Comparison of ENCODE assay signal across 23 cellular contexts in the genomic region with DNA sequence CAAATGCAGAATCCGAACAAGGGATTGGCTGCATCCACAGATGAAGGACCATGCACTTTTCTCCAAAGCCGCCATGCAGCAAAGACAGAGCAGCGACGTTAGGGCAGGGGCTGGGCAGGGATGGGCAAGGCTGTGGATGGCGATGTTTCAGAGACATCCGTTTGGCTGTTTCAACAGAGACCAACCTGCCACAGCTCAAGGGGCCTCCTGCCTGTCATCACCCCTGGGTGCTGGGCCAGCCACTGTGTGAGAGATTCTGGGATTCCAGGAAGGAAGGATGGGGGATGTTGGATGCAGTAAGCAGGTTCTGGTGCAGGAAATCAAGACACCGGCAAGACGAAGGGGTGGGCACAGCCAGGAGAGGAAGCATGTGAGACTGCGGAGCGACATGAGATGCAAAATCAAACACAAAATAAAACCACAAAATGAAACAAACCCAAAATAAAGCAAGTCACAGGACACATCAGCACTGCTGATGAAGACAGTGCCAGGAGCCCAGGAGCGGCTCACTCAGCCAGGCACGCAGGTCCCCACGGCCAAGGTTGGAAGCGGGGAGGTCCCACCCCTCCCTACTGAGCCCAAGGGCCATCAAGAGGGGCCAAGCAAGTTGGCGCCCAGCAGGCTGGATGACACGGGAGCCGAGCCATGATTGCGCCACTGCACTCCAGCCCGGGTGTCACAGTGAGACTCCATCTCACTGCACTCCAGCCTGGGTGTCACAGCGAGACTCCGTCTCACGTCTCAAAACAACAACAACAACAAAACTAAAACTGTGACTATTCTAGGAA.
DNase-seq lines count a peak whose midpoint lies in the region; ATAC-seq and TF ChIP-seq lines count a peak whose summit lies in the region.
"Had no signal": no experiment of that assay in that cellular context is flagged by ENCODE, and none has a peak within 500 bp of the region (broad histone marks: within the 10 kb centered on the region; RNA-seq: fewer than 3 reads in every experiment).

No MANE protein-coding gene starts in this region.

- CTCF ChIA-PET in mammary epithelial cell (lab: Charles Lee; ENCODE audit: low non-redundant PET): no interaction called here

- intact Hi-C loops in mammary epithelial cell (cut with micrococcal nuclease): no loop called here
- intact Hi-C loops in lower leg skin (cut with DNase I; ENCODE audit: low total_unique reads): no loop called here

- ATAC-seq in HG03025 (IDR thresholded peaks at IDR 0.05; ENCODE audit: low FRiP score, unreplicated experiment): no peak
- ATAC-seq in stimulated activated naive CD8-positive, alpha-beta T cell treated with anti-CD3 and anti-CD28 coated beads, Interleukin-15, Interleukin-2, amounts not matched to agents 100 U/mL and 50 U/mL, for 24 hours: no peak

- 41% methylated on average over 18 of the region's 22 CpGs for WGBS in mammary epithelial cell (ENCODE audit: low coverage, missing lambda C conversion rate)
- WGBS in lower leg skin, 2 donors: 58 to 62% methylated on average over 22 of the region's 22 CpGs
- no CpG with 5 or more reads among the region's 22 CpGs for WGBS in trophoblast cell (ENCODE audit: extremely low coverage, insufficient coverage, insufficient read length)

- H3K23ac ChIP-seq in trophoblast cell (ENCODE audit: low read length): no peak overlapping the region

- no peak overlapping the region for H3K14ac ChIP-seq in trophoblast cell (ENCODE audit: low read length)

- H3K27ac ChIP-seq in mammary epithelial cell (ENCODE audit: insufficient read depth, low read depth, low read length): no peak overlapping the region
- no peak overlapping the region for H3K27ac ChIP-seq in trophoblast cell (ENCODE audit: low read depth, low read length)
- H3K27ac ChIP-seq: cardiac muscle cell, dorsolateral prefrontal cortex, heart right ventricle, ovary, right lobe of liver, SK-N-MC, suprapubic skin had no signal

- H3K4me2 ChIP-seq in mammary epithelial cell (ENCODE audit: insufficient read depth, low read depth, low read length) (peak overlapping the region; percentile 35), trophoblast cell (ENCODE audit: low read length) (no peak overlapping the region)

- H2BK120ac ChIP-seq in trophoblast cell (ENCODE audit: insufficient read depth, low read length, poor library complexity): no peak overlapping the region

- H4K8ac ChIP-seq in trophoblast cell (ENCODE audit: low read depth, low read length): no peak overlapping the region

- H3K9me3 ChIP-seq in mammary epithelial cell (replicated peaks; ENCODE audit: insufficient read depth, low read length) (peaks cover 3% of the 10 kb centered on the region), trophoblast cell (ENCODE audit: insufficient read depth, low read depth, low read length) (peaks cover 18% of the 10 kb centered on the region)
- H3K9me3 ChIP-seq: ovary, right lobe of liver, suprapubic skin had no signal

- H2AFZ ChIP-seq in mammary epithelial cell (ENCODE audit: low read depth, low read length) (peak overlapping the region; percentile 20), trophoblast cell (ENCODE audit: insufficient read depth, low read length, poor library complexity) (no peak overlapping the region)

- H3K36me3 ChIP-seq in mammary epithelial cell (ENCODE audit: insufficient read depth, low read length): no peaks in the 10 kb centered on the region
- no peaks in the 10 kb centered on the region for H3K36me3 ChIP-seq in trophoblast cell (ENCODE audit: control insufficient read depth in 1 of 2, insufficient read depth in 2 of 2, low read length in 2 of 2)
- H3K36me3 ChIP-seq: cardiac muscle cell, heart right ventricle, ovary, right lobe of liver, suprapubic skin had no signal

- H3K4me1 ChIP-seq in mammary epithelial cell (ENCODE audit: insufficient read depth, low read length) (peaks cover 8% of the 10 kb centered on the region), trophoblast cell (ENCODE audit: control insufficient read depth in 1 of 2, insufficient read depth in 2 of 2, low read length in 2 of 2) (no peaks in the 10 kb centered on the region)
- H3K4me1 ChIP-seq: right lobe of liver, suprapubic skin had no signal

- no peaks in the 10 kb centered on the region for H3K79me1 ChIP-seq in trophoblast cell (ENCODE audit: low read length)

- BruUV-seq in mammary epithelial cell (replicated peaks; lab: Mats Ljungman, UMichigan): no TSS peak

- H3K4ac ChIP-seq in trophoblast cell (ENCODE audit: low read depth, low read length): no peak overlapping the region

- TF ChIP-seq POLR2A in lower leg skin (IDR thresholded peaks at IDR 0.05): no peak

- no peak overlapping the region for H2BK5ac ChIP-seq in trophoblast cell (ENCODE audit: low read depth, low read length, poor library complexity)

- dilution Hi-C loops in mammary epithelial cell (cut with HindIII; ENCODE audit: low sequenced_read_pairs): loop anchor here (5.0 kb wide), 1 partner anchor 94 kb away; no protein-coding TSS in a partner anchor

- H3K79me2 ChIP-seq in mammary epithelial cell (ENCODE audit: insufficient read depth, low read length) (no peaks in the 10 kb centered on the region), trophoblast cell (ENCODE audit: control insufficient read depth, insufficient read depth, low read length, poor library complexity) (no peaks in the 10 kb centered on the region)

- no peak overlapping the region for H4K12ac ChIP-seq in trophoblast cell (ENCODE audit: low read depth, low read length)

- TF ChIP-seq CTCF in mammary epithelial cell (conservative IDR thresholded peaks at IDR 0.05 in 1 of 2, IDR thresholded peaks at IDR 0.05 in 1 of 2; ENCODE audit: extremely low read depth in 1 of 2, insufficient read depth in 1 of 2, low read depth in 1 of 2, low read length in 2 of 2) (no peak), lower leg skin (IDR thresholded peaks at IDR 0.05) (no peak)

- H2BK12ac ChIP-seq in trophoblast cell (ENCODE audit: low read length): no peak overlapping the region

- no peak overlapping the region for H2AK5ac ChIP-seq in trophoblast cell (ENCODE audit: low read length)

- H3K27me3 ChIP-seq in mammary epithelial cell (ENCODE audit: insufficient read depth, low read length): no peaks in the 10 kb centered on the region
- no peaks in the 10 kb centered on the region for H3K27me3 ChIP-seq in trophoblast cell (ENCODE audit: insufficient read depth, low read length)
- H3K27me3 ChIP-seq: cardiac muscle cell, dorsolateral prefrontal cortex, ovary, right lobe of liver, suprapubic skin had no signal

- H4K91ac ChIP-seq in trophoblast cell (ENCODE audit: low read depth, low read length): no peak overlapping the region

- in situ Hi-C loops in mammary epithelial cell (cut with MboI; ENCODE audit: low sequenced_read_pairs in 2 of 2): no loop called here

- H4K20me1 ChIP-seq in mammary epithelial cell (ENCODE audit: insufficient read depth, low read length): no peaks in the 10 kb centered on the region

- no peak overlapping the region for H3K9ac ChIP-seq in mammary epithelial cell (ENCODE audit: insufficient read depth, low read length)
- H3K9ac ChIP-seq in trophoblast cell (ENCODE audit: low read length): no peak overlapping the region

- H3K4me3 ChIP-seq in mammary epithelial cell (replicated peaks in 1 of 3; ENCODE audit: insufficient read depth in 1 of 3, low read depth in 2 of 3, low read length in 3 of 3) (no peak overlapping the region), lower leg skin (ENCODE audit: low read depth, poor library complexity, severe bottlenecking) (no peak overlapping the region), trophoblast cell (ENCODE audit: low read depth, low read length) (no peak overlapping the region)
- H3K4me3 ChIP-seq: cardiac muscle cell, dorsolateral prefrontal cortex, heart right ventricle, ovary, right lobe of liver, SK-N-MC, suprapubic skin had no signal

- peak in 4 of 6 experiments; percentile 15 to 38 (median 24) for DNase-seq in stimulated activated naive CD4-positive, alpha-beta T cell (lab: John Stamatoyannopoulos, UW)
- no peak for DNase-seq in stimulated activated naive CD4-positive, alpha-beta T cell treated with Interleukin-2 at 50 U/mL for 16 hours (lab: John Stamatoyannopoulos, UW)
- DNase-seq in mammary epithelial cell (no peak), lower leg skin (ENCODE audit: low spot score in 2 of 2) (peak; percentile 25 to 90), trophoblast cell (no peak), Kasumi-1 (lab: John Stamatoyannopoulos, UW) (no peak)
- DNase-seq in stimulated activated naive CD8-positive, alpha-beta T cell treated with anti-CD3 and anti-CD28 coated beads, Interleukin-15, Interleukin-2, amounts not matched to agents 100 U/mL and 50 U/mL, for 24 hours: no peak
- DNase-seq: activated B cell treated with CpG ODN at 0.5 μM for 24 hours, DND-41, dorsolateral prefrontal cortex, H7, heart right ventricle, mesenchymal stem cell, NCI-H1105, NCI-H2107, NCI-H510A, ovary, right lobe of liver, T-helper 9 cell had no signal

- H3K18ac ChIP-seq in trophoblast cell (ENCODE audit: low read length): no peak overlapping the region

Comparison
In these comparisons a context has a peak if more than half of its experiments do, and no peak if none do; other contexts are left out.
1. DNase-seq: peak in stimulated activated naive CD4-positive, alpha-beta T cell (4 of 6) and lower leg skin (2 of 2); none in stimulated activated naive CD4-positive, alpha-beta T cell treated with Interleukin-2 at 50 U/mL for 16 hours (single experiment), mammary epithelial cell (single experiment), trophoblast cell (0 of 2), stimulated activated naive CD8-positive, alpha-beta T cell treated with anti-CD3 and anti-CD28 coated beads, Interleukin-15, Interleukin-2, amounts not matched to agents 100 U/mL and 50 U/mL, for 24 hours (single experiment) and Kasumi-1 (0 of 2).